1 cellular context compared by ENCODE assay signal in the genomic region with DNA sequence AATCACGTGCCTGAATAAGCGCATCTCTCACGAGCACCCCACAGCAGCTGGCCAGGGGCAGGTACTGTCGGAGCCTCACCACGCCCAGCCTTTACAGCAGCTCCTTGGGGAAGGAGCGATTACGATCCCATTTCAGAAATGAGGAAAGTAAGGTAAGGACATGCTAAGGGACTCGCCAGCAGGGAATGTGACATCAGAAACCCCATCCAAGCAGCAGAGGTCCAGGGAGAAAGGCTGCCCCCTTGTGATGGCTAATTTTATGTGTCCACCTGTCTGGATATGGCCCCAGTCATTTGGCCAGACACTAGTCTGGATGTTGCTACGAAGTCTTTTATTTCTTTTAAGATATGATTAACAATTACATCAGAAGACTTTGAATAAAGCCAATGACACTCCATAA.
TF ChIP-seq lines count a peak whose summit lies in the region.

No MANE protein-coding gene starts in this region.

TF ChIP-seq in HCT116, 20 proteins besides CTCF, POLR2A, EP300 and RAD21 (continued from another document):
- TF ChIP-seq, protein P1, sequence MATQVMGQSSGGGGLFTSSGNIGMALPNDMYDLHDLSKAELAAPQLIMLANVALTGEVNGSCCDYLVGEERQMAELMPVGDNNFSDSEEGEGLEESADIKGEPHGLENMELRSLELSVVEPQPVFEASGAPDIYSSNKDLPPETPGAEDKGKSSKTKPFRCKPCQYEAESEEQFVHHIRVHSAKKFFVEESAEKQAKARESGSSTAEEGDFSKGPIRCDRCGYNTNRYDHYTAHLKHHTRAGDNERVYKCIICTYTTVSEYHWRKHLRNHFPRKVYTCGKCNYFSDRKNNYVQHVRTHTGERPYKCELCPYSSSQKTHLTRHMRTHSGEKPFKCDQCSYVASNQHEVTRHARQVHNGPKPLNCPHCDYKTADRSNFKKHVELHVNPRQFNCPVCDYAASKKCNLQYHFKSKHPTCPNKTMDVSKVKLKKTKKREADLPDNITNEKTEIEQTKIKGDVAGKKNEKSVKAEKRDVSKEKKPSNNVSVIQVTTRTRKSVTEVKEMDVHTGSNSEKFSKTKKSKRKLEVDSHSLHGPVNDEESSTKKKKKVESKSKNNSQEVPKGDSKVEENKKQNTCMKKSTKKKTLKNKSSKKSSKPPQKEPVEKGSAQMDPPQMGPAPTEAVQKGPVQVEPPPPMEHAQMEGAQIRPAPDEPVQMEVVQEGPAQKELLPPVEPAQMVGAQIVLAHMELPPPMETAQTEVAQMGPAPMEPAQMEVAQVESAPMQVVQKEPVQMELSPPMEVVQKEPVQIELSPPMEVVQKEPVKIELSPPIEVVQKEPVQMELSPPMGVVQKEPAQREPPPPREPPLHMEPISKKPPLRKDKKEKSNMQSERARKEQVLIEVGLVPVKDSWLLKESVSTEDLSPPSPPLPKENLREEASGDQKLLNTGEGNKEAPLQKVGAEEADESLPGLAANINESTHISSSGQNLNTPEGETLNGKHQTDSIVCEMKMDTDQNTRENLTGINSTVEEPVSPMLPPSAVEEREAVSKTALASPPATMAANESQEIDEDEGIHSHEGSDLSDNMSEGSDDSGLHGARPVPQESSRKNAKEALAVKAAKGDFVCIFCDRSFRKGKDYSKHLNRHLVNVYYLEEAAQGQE (IDR thresholded peaks at IDR 0.05; ENCODE audit: low read depth) = no peak
- no peak for TF ChIP-seq YY1 (IDR thresholded peaks at IDR 0.05; ENCODE audit: extremely low read depth, insufficient replicate concordance, low read depth, low read length)
- no peak for TF ChIP-seq POLR2AphosphoS5 (IDR thresholded peaks at IDR 0.05; ENCODE audit: low read depth, low read length)
- TF ChIP-seq SRF (IDR thresholded peaks at IDR 0.05; ENCODE audit: low read depth) = no peak
- no peak for TF ChIP-seq CBX3 (IDR thresholded peaks at IDR 0.05; ENCODE audit: low read depth)
- no peak for TF ChIP-seq JUND (IDR thresholded peaks at IDR 0.05)
- no peak for TF ChIP-seq ELF1 (IDR thresholded peaks at IDR 0.05; ENCODE audit: borderline replicate concordance, low read depth)
- no peak for TF ChIP-seq FOSL1 (IDR thresholded peaks at IDR 0.05; ENCODE audit: low read depth)
- TF ChIP-seq, protein P2, sequence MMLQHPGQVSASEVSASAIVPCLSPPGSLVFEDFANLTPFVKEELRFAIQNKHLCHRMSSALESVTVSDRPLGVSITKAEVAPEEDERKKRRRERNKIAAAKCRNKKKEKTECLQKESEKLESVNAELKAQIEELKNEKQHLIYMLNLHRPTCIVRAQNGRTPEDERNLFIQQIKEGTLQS (IDR thresholded peaks at IDR 0.05) = no peak
- no peak for TF ChIP-seq SIN3A (IDR thresholded peaks at IDR 0.05; ENCODE audit: low read depth)
- TF ChIP-seq TCF7L2 (IDR thresholded peaks at IDR 0.05; ENCODE audit: borderline replicate concordance, extremely low read depth, insufficient read depth, insufficient read length) = no peak
- TF ChIP-seq, protein P3, sequence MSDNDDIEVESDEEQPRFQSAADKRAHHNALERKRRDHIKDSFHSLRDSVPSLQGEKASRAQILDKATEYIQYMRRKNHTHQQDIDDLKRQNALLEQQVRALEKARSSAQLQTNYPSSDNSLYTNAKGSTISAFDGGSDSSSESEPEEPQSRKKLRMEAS (IDR thresholded peaks at IDR 0.05) = no peak
- TF ChIP-seq EZH2 (IDR thresholded peaks at IDR 0.05) = no peak
- TF ChIP-seq EGR1 (IDR thresholded peaks at IDR 0.05; ENCODE audit: low read depth) = no peak
- no peak for TF ChIP-seq EZH2phosphoT487 (IDR thresholded peaks at IDR 0.05; ENCODE audit: borderline replicate concordance)
TF ChIP-seq in HCT116: peak in this region for 0.
